9 cellular contexts compared by ENCODE assay signal in genomic region chr18:62485684-62486083, GRCh38. TPM values are rescaled to one million over a fixed set of nuclear protein-coding genes. Genes with fewer than 3 reads are reported as not detected.
DNase-seq lines count a peak whose midpoint lies in the region; ATAC-seq and TF ChIP-seq lines count a peak whose summit lies in the region.
"Had no signal": no experiment of that assay in that cellular context is flagged by ENCODE, and none has a peak within 500 bp of the region (broad histone marks: within the 10 kb centered on the region; RNA-seq: fewer than 3 reads in every experiment).

No MANE protein-coding gene starts in this region.

- no peaks in the 10 kb centered on the region for H3K36me3 ChIP-seq in CD8-positive, alpha-beta T cell (ENCODE audit: insufficient read depth, low read length)

- peaks cover 3% of the 10 kb centered on the region for H3K36me3 Mint-ChIP-seq in CD8-positive, alpha-beta T cell

- POLR2A ChIA-PET in CD8-positive, alpha-beta T cell (lab: Charles Lee), result no interaction called here

- H3K27ac Mint-ChIP-seq in CD8-positive, alpha-beta T cell, result no peak overlapping the region

- intact Hi-C loops in CD8-positive, alpha-beta T cell (cut with DNase I, micrococcal nuclease), result no loop called here

- H3K27me3 ChIP-seq in CD8-positive, alpha-beta T cell (ENCODE audit: insufficient read depth, low read length), result no peaks in the 10 kb centered on the region

- H3K27me3 Mint-ChIP-seq in CD8-positive, alpha-beta T cell (ENCODE audit: low read depth), result peaks cover 27% of the 10 kb centered on the region

- H3K4me1 ChIP-seq in CD8-positive, alpha-beta T cell (ENCODE audit: insufficient read depth, low read length), result no peaks in the 10 kb centered on the region

- no peaks in the 10 kb centered on the region for H3K4me1 Mint-ChIP-seq in CD8-positive, alpha-beta T cell (ENCODE audit: low read depth)

- no peak overlapping the region for H3K27ac ChIP-seq in CD8-positive, alpha-beta T cell (ENCODE audit: low read depth, low read length)

- CTCF ChIA-PET in CD8-positive, alpha-beta T cell (lab: Charles Lee), result no interaction called here

- no peak overlapping the region for H3K4me3 ChIP-seq in CD8-positive, alpha-beta T cell (ENCODE audit: low read depth, low read length)

- TF ChIP-seq CTCF in CD8-positive, alpha-beta T cell (IDR thresholded peaks at IDR 0.05), result no peak

- ATAC-seq in esophagus mucosa (peak; percentile 97), GM21786 (IDR thresholded peaks at IDR 0.05; ENCODE audit: unreplicated experiment) (no peak)
- no peak for ATAC-seq in CD8-positive, alpha-beta T cell

- H3K4me3 Mint-ChIP-seq in CD8-positive, alpha-beta T cell, result no peak overlapping the region

- peaks cover under 1% of the 10 kb centered on the region for H3K9me3 ChIP-seq in CD8-positive, alpha-beta T cell (ENCODE audit: low read length)

- DNase-seq in GM04504 (ENCODE audit: low read depth), result peak; percentile 35
- DNase-seq in NCI-H774 (lab: John Stamatoyannopoulos, UW), result peak; percentile 36
- peak; percentile 78 for DNase-seq in pulmonary artery endothelial cell (ENCODE audit: low read depth, low spot score)
- no peak for DNase-seq in D341Med (ENCODE audit: low spot score)
- DNase-seq in CD8-positive, alpha-beta T cell, result no peak
- no peak for DNase-seq in activated naive CD4-positive, alpha-beta T cell treated with Interleukin-2 at 50 U/mL for 16 hours
- DNase-seq: MM.1S had no signal

- H3K9me3 Mint-ChIP-seq in CD8-positive, alpha-beta T cell, result peaks cover 11% of the 10 kb centered on the region

RNA-seq across cellular contexts. Expression of gene ZCCHC2, which starts 37.1 kb away (rescaled TPM):
- total RNA-seq in esophagus mucosa (7.3 TPM), pulmonary artery endothelial cell (15.6 and 24.2 TPM in 2 replicates)
- total RNA-seq in CD8-positive, alpha-beta T cell, result 10 to 100 TPM; 88.7 to 90.9 TPM

Comparison
In these comparisons a context has a peak if more than half of its experiments do, and no peak if none do; other contexts are left out.
1. DNase-seq: peak in GM04504 (single experiment), NCI-H774 (single experiment) and pulmonary artery endothelial cell (single experiment); none in D341Med (single experiment), CD8-positive, alpha-beta T cell (0 of 7) and activated naive CD4-positive, alpha-beta T cell treated with Interleukin-2 at 50 U/mL for 16 hours (single experiment).